In the genomic region with DNA sequence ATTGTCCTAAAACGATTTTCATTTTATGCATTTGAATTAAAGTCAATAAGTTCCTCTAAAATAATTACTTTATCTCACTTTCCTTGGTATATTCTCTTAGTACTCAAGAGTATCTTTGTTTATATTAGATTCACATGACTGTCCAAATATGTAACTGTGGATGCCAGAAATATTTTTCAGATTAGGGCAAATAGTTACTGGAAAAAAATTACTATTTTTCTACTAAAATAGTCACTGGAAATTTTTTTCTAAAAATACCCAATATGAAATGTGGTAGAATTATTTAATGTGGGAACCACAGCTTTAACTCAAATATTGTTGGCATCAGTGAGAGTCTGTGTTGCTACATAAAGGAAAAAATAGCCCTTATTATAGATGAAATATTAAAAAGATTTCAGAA, we compare ENCODE assay signal across 16 cellular contexts.
DNase-seq lines count a peak whose midpoint lies in the region; ATAC-seq and TF ChIP-seq lines count a peak whose summit lies in the region.
"Had no signal": no experiment of that assay in that cellular context is flagged by ENCODE, and none has a peak within 500 bp of the region (broad histone marks: within the 10 kb centered on the region; RNA-seq: fewer than 3 reads in every experiment).

No MANE protein-coding gene starts in this region.

- CTCF ChIA-PET in Caco-2 (lab: Charles Lee), result no interaction called here

- no peak overlapping the region for H3K27ac ChIP-seq in upper lobe of left lung
- H3K27ac ChIP-seq: HL-60, RWPE1, SJCRH30 had no signal

- POLR2A ChIA-PET in Caco-2 (lab: Charles Lee), result no interaction called here

- WGBS in upper lobe of left lung, 2 donors, result 49% methylated on average over 1 of the region's 1 CpG

- no peak overlapping the region for H3K27ac Mint-ChIP-seq in Caco-2 (ENCODE audit: unreplicated experiment)
- H3K27ac Mint-ChIP-seq: B cell; CD4-positive, CD25-positive, alpha-beta regulatory T cell; H9 had no signal

- TF ChIP-seq CTCF in AG10803 (conservative IDR thresholded peaks at IDR 0.05; ENCODE audit: low read length), result no peak
- no peak for TF ChIP-seq CTCF in fibroblast of the aortic adventitia (IDR thresholded peaks at IDR 0.05; ENCODE audit: insufficient read depth, low read length)
- no peak for TF ChIP-seq CTCF in upper lobe of left lung (IDR thresholded peaks at IDR 0.05)
- no peak for TF ChIP-seq CTCF in Caco-2 (IDR thresholded peaks at IDR 0.05; ENCODE audit: insufficient read depth in 1 of 2, low read depth in 1 of 2, low read length in 1 of 2, severe bottlenecking in 1 of 2, unreplicated experiment in 1 of 2)

- BruUV-seq in Caco-2 (replicated peaks; lab: Mats Ljungman, UMichigan), result no TSS peak

- intact Hi-C loops in Caco-2 (cut with micrococcal nuclease; ENCODE audit: unreplicated experiment), result no loop called here

- H3K27me3 ChIP-seq in adipocyte (replicated peaks; ENCODE audit: control insufficient read depth, insufficient read depth, low read length), result no peaks in the 10 kb centered on the region
- H3K27me3 ChIP-seq in skeletal muscle satellite cell (ENCODE audit: control insufficient read depth, insufficient read depth, low read length), result no peaks in the 10 kb centered on the region
- H3K27me3 ChIP-seq in upper lobe of left lung, result no peaks in the 10 kb centered on the region
- no peaks in the 10 kb centered on the region for H3K27me3 ChIP-seq in Caco-2 (replicated peaks; ENCODE audit: control insufficient read depth, insufficient read depth, low read length)
- H3K27me3 ChIP-seq: SJCRH30 had no signal

- DNase-seq in AG10803 (ENCODE audit: low read depth) (peak; percentile 2), adipocyte (ENCODE audit: low read depth) (peak; percentile 40), fibroblast of the aortic adventitia (ENCODE audit: low read depth) (peak; percentile 4), upper lobe of left lung (no peak), Caco-2 (no peak), GDM1 (lab: John Stamatoyannopoulos, UW) (no peak)
- DNase-seq: CD4-positive, CD25-positive, alpha-beta regulatory T cell; H9; NCI-H187 treated with DMSO at 0.1 percent for 48 hours; NCI-H2171; NCI-H446; SJCRH30 had no signal

- H3K4me3 ChIP-seq in AG10803 (ENCODE audit: low read length) (no peak overlapping the region), adipocyte (ENCODE audit: low read length) (no peak overlapping the region), fibroblast of the aortic adventitia (ENCODE audit: low read depth, low read length) (no peak overlapping the region), skeletal muscle satellite cell (ENCODE audit: low read length) (no peak overlapping the region), upper lobe of left lung (no peak overlapping the region), Caco-2 (ENCODE audit: low read depth, low read length) (no peak overlapping the region)

- H3K36me3 Mint-ChIP-seq in Caco-2 (ENCODE audit: insufficient read depth, unreplicated experiment), result no peaks in the 10 kb centered on the region
- H3K36me3 Mint-ChIP-seq: CD4-positive, CD25-positive, alpha-beta regulatory T cell had no signal

- ATAC-seq in upper lobe of left lung (ENCODE audit: low FRiP score in 2 of 2), result no peak

- H3K9ac ChIP-seq in adipocyte (ENCODE audit: low read length), result no peak overlapping the region
- H3K9ac ChIP-seq in skeletal muscle satellite cell (ENCODE audit: low read depth, low read length), result peak overlapping the region; percentile 8

- H3K4me3 Mint-ChIP-seq in Caco-2 (ENCODE audit: unreplicated experiment), result no peak overlapping the region
- H3K4me3 Mint-ChIP-seq: B cell; CD4-positive, CD25-positive, alpha-beta regulatory T cell; H9 had no signal

- peaks cover 4% of the 10 kb centered on the region for H3K27me3 Mint-ChIP-seq in Caco-2 (ENCODE audit: insufficient read depth, unreplicated experiment)

- H3K4me2 ChIP-seq in skeletal muscle satellite cell (ENCODE audit: low read length), result peak overlapping the region; percentile 5

- H3K36me3 ChIP-seq in adipocyte (ENCODE audit: control insufficient read depth, insufficient read depth, low read length, severe bottlenecking), result no peaks in the 10 kb centered on the region
- H3K36me3 ChIP-seq in skeletal muscle satellite cell (ENCODE audit: insufficient read depth, low read length), result no peaks in the 10 kb centered on the region
- H3K36me3 ChIP-seq in upper lobe of left lung, result no peaks in the 10 kb centered on the region
- no peaks in the 10 kb centered on the region for H3K36me3 ChIP-seq in Caco-2 (ENCODE audit: control insufficient read depth, insufficient read depth, low read length)
- H3K36me3 ChIP-seq: SJCRH30 had no signal

- no peaks in the 10 kb centered on the region for H3K4me1 Mint-ChIP-seq in Caco-2 (ENCODE audit: low read depth, unreplicated experiment)
- H3K4me1 Mint-ChIP-seq: B cell, H9 had no signal

- H3K9me3 ChIP-seq in adipocyte (ENCODE audit: control insufficient read depth, low read length), result no peaks in the 10 kb centered on the region
- no peaks in the 10 kb centered on the region for H3K9me3 ChIP-seq in skeletal muscle satellite cell (replicated peaks; ENCODE audit: low read length)
- no peaks in the 10 kb centered on the region for H3K9me3 ChIP-seq in upper lobe of left lung
- no peaks in the 10 kb centered on the region for H3K9me3 ChIP-seq in Caco-2

- no peak for TF ChIP-seq POLR2A in upper lobe of left lung (IDR thresholded peaks at IDR 0.05)

- H3K4me1 ChIP-seq in adipocyte (ENCODE audit: control insufficient read depth, insufficient read depth, low read length), result peaks cover 4% of the 10 kb centered on the region
- H3K4me1 ChIP-seq in skeletal muscle satellite cell (ENCODE audit: control insufficient read depth, insufficient read depth, low read length), result peaks cover 10% of the 10 kb centered on the region
- H3K4me1 ChIP-seq in upper lobe of left lung, result no peaks in the 10 kb centered on the region
- no peaks in the 10 kb centered on the region for H3K4me1 ChIP-seq in Caco-2

- TF ChIP-seq EP300 in upper lobe of left lung (IDR thresholded peaks at IDR 0.05), result no peak

- no peaks in the 10 kb centered on the region for H3K9me3 Mint-ChIP-seq in Caco-2 (ENCODE audit: unreplicated experiment)

Comparison
In these comparisons a context has a peak if more than half of its experiments do, and no peak if none do; other contexts are left out.
1. DNase-seq: peak in AG10803 (single experiment), adipocyte (single experiment) and fibroblast of the aortic adventitia (single experiment); none in upper lobe of left lung (0 of 2), Caco-2 (0 of 2) and GDM1 (single experiment).